Comparison of ENCODE assay signal across 8 cellular contexts in the genomic region with DNA sequence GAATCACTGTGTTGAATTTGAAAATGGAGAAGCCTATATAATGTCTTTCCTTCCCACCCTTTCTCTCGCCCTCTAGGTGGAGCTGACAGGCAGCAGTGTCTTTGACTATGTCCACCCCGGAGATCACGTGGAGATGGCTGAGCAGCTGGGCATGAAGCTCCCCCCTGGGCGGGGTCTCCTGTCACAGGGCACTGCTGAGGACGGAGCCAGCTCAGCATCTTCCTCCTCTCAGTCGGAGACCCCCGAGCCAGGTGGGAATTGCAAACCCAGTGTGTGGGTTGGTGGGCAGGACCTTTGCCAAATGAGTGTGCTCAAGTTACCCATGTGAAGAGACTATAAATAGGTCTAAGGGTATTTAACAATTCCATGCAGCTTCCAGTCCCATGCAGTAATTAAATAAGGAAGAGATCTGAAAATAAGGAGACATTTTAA.
A peak's percentile ranks its signal among the peaks of the same experiment; 100 is the strongest.
DNase-seq lines count a peak whose midpoint lies in the region; ATAC-seq and TF ChIP-seq lines count a peak whose summit lies in the region.

No MANE protein-coding gene starts in this region.

- H3K4me1 ChIP-seq in SJSA1 (replicated peaks) (peaks cover 47% of the 10 kb centered on the region), gastroesophageal sphincter (no peaks in the 10 kb centered on the region), esophagus squamous epithelium (no peaks in the 10 kb centered on the region)

- H3K9me3 Mint-ChIP-seq in activated CD8-positive, alpha-beta T cell treated with anti-CD3 and anti-CD28 coated beads, Interleukin-2, amount 10 ng/mL, durations not matched to agents 7 days and 5 days (ENCODE audit: insufficient read depth) = no peaks in the 10 kb centered on the region

- H3K36me3 ChIP-seq in SJSA1 (no peaks in the 10 kb centered on the region), gastroesophageal sphincter (no peaks in the 10 kb centered on the region), esophagus squamous epithelium (no peaks in the 10 kb centered on the region)

- no CpG with 5 or more reads among the region's 7 CpGs for WGBS in gastroesophageal sphincter (ENCODE audit: low coverage in 1 of 2), 2 donors
- WGBS in esophagus squamous epithelium, 2 donors = 14 to 53% methylated on average over 3 to 4 of the region's 7 CpGs

- ATAC-seq in gastroesophageal sphincter (peak; percentile 43), sciatic nerve (peak; percentile 82), HG03280 (IDR thresholded peaks at IDR 0.05; ENCODE audit: unreplicated experiment) (no peak)
- no peak for ATAC-seq in activated CD8-positive, alpha-beta T cell treated with anti-CD3 and anti-CD28 coated beads, Interleukin-2, amount 10 ng/mL, durations not matched to agents 7 days and 5 days

- no peak for TF ChIP-seq EP300 in gastroesophageal sphincter (IDR thresholded peaks at IDR 0.05)

- H3K4me3 ChIP-seq in SJSA1 = peak overlapping the region; percentile 12; the same call in 1 of the 2 replicates
- no peak overlapping the region for H3K4me3 ChIP-seq in gastroesophageal sphincter
- H3K4me3 ChIP-seq in esophagus squamous epithelium = peak overlapping the region in 1 of 4 donors; percentile 22

- H3K36me3 Mint-ChIP-seq in activated CD8-positive, alpha-beta T cell treated with anti-CD3 and anti-CD28 coated beads, Interleukin-2, amount 10 ng/mL, durations not matched to agents 7 days and 5 days (ENCODE audit: low read depth) = no peaks in the 10 kb centered on the region

- H3K4me1 Mint-ChIP-seq in activated CD8-positive, alpha-beta T cell treated with anti-CD3 and anti-CD28 coated beads, Interleukin-2, amount 10 ng/mL, durations not matched to agents 7 days and 5 days (ENCODE audit: low read depth) = no peaks in the 10 kb centered on the region

- H3K27me3 Mint-ChIP-seq in activated CD8-positive, alpha-beta T cell treated with anti-CD3 and anti-CD28 coated beads, Interleukin-2, amount 10 ng/mL, durations not matched to agents 7 days and 5 days (ENCODE audit: low read depth) = no peaks in the 10 kb centered on the region

- CTCF ChIA-PET in activated CD8-positive, alpha-beta T cell treated with anti-CD3 and anti-CD28 coated beads, Interleukin-2, amount 10 ng/mL, durations not matched to agents 7 days and 5 days (lab: Charles Lee) = no interaction called here

- H3K27ac ChIP-seq in SJSA1 (peak overlapping the region; percentile 14), gastroesophageal sphincter (no peak overlapping the region), esophagus squamous epithelium (no peak overlapping the region)

- intact Hi-C loops in sciatic nerve (cut with DNase I) (no loop called here), esophagus squamous epithelium (cut with DNase I) (no loop called here)

- POLR2A ChIA-PET in activated CD8-positive, alpha-beta T cell treated with anti-CD3 and anti-CD28 coated beads, Interleukin-2, amount 10 ng/mL, durations not matched to agents 7 days and 5 days (lab: Charles Lee) = no interaction called here

- H3K4me3 Mint-ChIP-seq in activated CD8-positive, alpha-beta T cell treated with anti-CD3 and anti-CD28 coated beads, Interleukin-2, amount 10 ng/mL, durations not matched to agents 7 days and 5 days = no peak overlapping the region

- no peak overlapping the region for H3K27ac Mint-ChIP-seq in activated CD8-positive, alpha-beta T cell treated with anti-CD3 and anti-CD28 coated beads, Interleukin-2, amount 10 ng/mL, durations not matched to agents 7 days and 5 days

- TF ChIP-seq CTCF in gastroesophageal sphincter (IDR thresholded peaks at IDR 0.05) = no peak
- peak in 1 of 6 experiments; percentile 36 for TF ChIP-seq CTCF in esophagus squamous epithelium (IDR thresholded peaks at IDR 0.05)

- TF ChIP-seq POLR2A in gastroesophageal sphincter (IDR thresholded peaks at IDR 0.05) (no peak), esophagus squamous epithelium (IDR thresholded peaks at IDR 0.05) (no peak)

- DNase-seq in ELR (ENCODE audit: low read depth) (peak; percentile 70), HuH-7.5 (ENCODE audit: low spot score) (peak; percentile 14), SJSA1 (ENCODE audit: low read depth in 1 of 2, low spot score in 2 of 2) (peak; percentile 77 to 86), sciatic nerve (ENCODE audit: low spot score) (peak; percentile 61), esophagus squamous epithelium (lab: John Stamatoyannopoulos, UW) (no peak)
- DNase-seq in activated CD8-positive, alpha-beta T cell treated with anti-CD3 and anti-CD28 coated beads, Interleukin-2, amount 10 ng/mL, durations not matched to agents 7 days and 5 days = no peak

- H3K27me3 ChIP-seq in SJSA1 (replicated peaks) (no peaks in the 10 kb centered on the region), gastroesophageal sphincter (no peaks in the 10 kb centered on the region), esophagus squamous epithelium (no peaks in the 10 kb centered on the region)

- H3K9me3 ChIP-seq in SJSA1 (replicated peaks) (no peaks in the 10 kb centered on the region), gastroesophageal sphincter (no peaks in the 10 kb centered on the region), esophagus squamous epithelium (no peaks in the 10 kb centered on the region)

Comparison
In these comparisons a context has a peak if more than half of its experiments do, and no peak if none do; other contexts are left out.
1. DNase-seq: peak in ELR (single experiment), HuH-7.5 (single experiment), SJSA1 (2 of 2) and sciatic nerve (single experiment); none in esophagus squamous epithelium (single experiment) and activated CD8-positive, alpha-beta T cell treated with anti-CD3 and anti-CD28 coated beads, Interleukin-2, amount 10 ng/mL, durations not matched to agents 7 days and 5 days (single experiment).
2. ATAC-seq: peak in gastroesophageal sphincter (single experiment) and sciatic nerve (single experiment); none in HG03280 (single experiment) and activated CD8-positive, alpha-beta T cell treated with anti-CD3 and anti-CD28 coated beads, Interleukin-2, amount 10 ng/mL, durations not matched to agents 7 days and 5 days (single experiment).